Comparison of ENCODE assay signal across 8 cellular contexts in the genomic region with DNA sequence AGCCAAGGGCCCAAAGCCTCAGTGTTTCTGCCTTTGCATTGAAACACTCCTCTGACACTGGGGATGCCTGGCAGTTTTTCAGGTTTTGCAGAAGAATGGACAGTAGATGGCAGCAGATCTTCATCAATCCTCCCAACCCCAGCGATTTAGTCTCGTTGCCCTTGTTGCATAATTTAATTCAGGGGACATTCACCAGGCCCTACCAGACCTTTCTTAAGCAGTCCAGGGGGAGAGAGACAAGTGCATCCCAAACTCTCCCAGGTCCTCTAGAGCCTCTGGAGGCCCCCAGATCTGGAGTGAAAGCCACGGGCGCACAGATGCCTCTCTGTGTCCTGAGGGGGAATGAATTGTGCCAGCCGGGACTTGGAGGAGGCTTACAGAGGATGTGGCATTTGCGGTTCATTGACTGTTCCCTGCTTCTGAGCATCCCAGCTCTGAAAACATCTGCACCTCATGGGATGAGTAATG. TPM values are rescaled to one million over a fixed set of nuclear protein-coding genes. Genes with fewer than 3 reads are reported as not detected.
A peak's percentile ranks its signal among the peaks of the same experiment; 100 is the strongest.
DNase-seq lines count a peak whose midpoint lies in the region; ATAC-seq and TF ChIP-seq lines count a peak whose summit lies in the region.

No MANE protein-coding gene starts in this region.

- no peaks in the 10 kb centered on the region for H3K9me3 ChIP-seq in left ventricle myocardium inferior (replicated peaks)

- peak; percentile 33 for DNase-seq in NCI-H82 treated with DMSO at 0.1 percent for 48 hours (lab: John Stamatoyannopoulos, UW; ENCODE audit: unreplicated experiment)
- peak; percentile 82 for DNase-seq in amniotic stem cell (lab: John Stamatoyannopoulos, UW)
- no peak for DNase-seq in left ventricle myocardium inferior
- peak; percentile 68 for DNase-seq in renal cortical epithelial cell (ENCODE audit: low read depth)

- H3K4me1 ChIP-seq in left ventricle myocardium inferior = peaks cover 77% of the 10 kb centered on the region

- no peaks in the 10 kb centered on the region for H3K27me3 ChIP-seq in left ventricle myocardium inferior (ENCODE audit: low read depth)

- no peaks in the 10 kb centered on the region for H3K36me3 ChIP-seq in left ventricle myocardium inferior

- TF ChIP-seq CTCF in C4-2B (conservative IDR thresholded peaks at IDR 0.05) (peak; percentile 78), left ventricle myocardium inferior (IDR thresholded peaks at IDR 0.05; ENCODE audit: borderline replicate concordance) (peak; percentile 78)

- H3K27ac ChIP-seq in C4-2B (no peak overlapping the region), left ventricle myocardium inferior (replicated peaks) (peak overlapping the region; percentile 13)

- ATAC-seq in GM18517 (IDR thresholded peaks at IDR 0.05; ENCODE audit: unreplicated experiment) (peak; percentile 38), HG03565 (IDR thresholded peaks at IDR 0.05; ENCODE audit: unreplicated experiment) (peak; percentile 29), GM21576 (IDR thresholded peaks at IDR 0.05; ENCODE audit: unreplicated experiment) (no peak)

- H3K4me3 ChIP-seq in left ventricle myocardium inferior = no peak overlapping the region

- intact Hi-C loops in left ventricle myocardium inferior (cut with micrococcal nuclease) = loop anchor here (2.0 to 5.0 kb wide), 2 partner anchors 174 to 321 kb away; no protein-coding TSS in a partner anchor

RNA-seq across cellular contexts. Expression of gene MINDY4, which starts 29.6 kb away (rescaled TPM):
- total RNA-seq in left ventricle myocardium inferior = 3.8 TPM
- 3.3 and 8.8 TPM in 2 replicates for total RNA-seq in renal cortical epithelial cell

RNA-seq across cellular contexts. Expression of gene INMT, which starts 48.9 kb away (rescaled TPM):
- 49.5 TPM for total RNA-seq in left ventricle myocardium inferior
- total RNA-seq in renal cortical epithelial cell = not detected in 2 replicates

Comparison
In these comparisons a context has a peak if more than half of its experiments do, and no peak if none do; other contexts are left out.
1. RNA of gene INMT, which starts 48.9 kb away (total RNA-seq): 49.5 TPM in left ventricle myocardium inferior (single experiment); not detected in renal cortical epithelial cell; every median in the first group is over 10 times any median in the second.